In genomic region chr20:14916360-14916759, GRCh38 we compare ENCODE assay signal across 26 cellular contexts.
"Had no signal": no experiment of that assay in that cellular context is flagged by ENCODE, and none has a peak within 500 bp of the region (broad histone marks: within the 10 kb centered on the region; RNA-seq: fewer than 3 reads in every experiment).

No MANE protein-coding gene starts in this region.

- H3K27me3 Mint-ChIP-seq: activated CD8-positive, alpha-beta memory T cell treated with anti-CD3 and anti-CD28 coated beads, Interleukin-2, amount 10 ng/mL, durations not matched to agents 7 days and 5 days; activated T-cell treated with anti-CD3 and anti-CD28 coated beads, Interleukin-2, amount 50 U/mL, for 24 hours; T-helper 17 cell had no signal

- H3K27ac Mint-ChIP-seq: activated CD8-positive, alpha-beta memory T cell treated with anti-CD3 and anti-CD28 coated beads, Interleukin-2, amount 10 ng/mL, durations not matched to agents 7 days and 5 days; activated naive CD4-positive, alpha-beta T cell treated with anti-CD3 and anti-CD28 coated beads, Interleukin-2, amount 50 U/mL, for 24 hours; activated T-cell treated with anti-CD3 and anti-CD28 coated beads, Interleukin-2, amount 50 U/mL, for 24 hours; activated T-helper 1 cell treated with anti-CD3 and anti-CD28 coated beads, Interleukin-12 subunit alpha, Interleukin-12 subunit beta, Interleukin-2, Interleukin-4 antibody, amounts not matched to agents 30 ng/mL and 10 ng/mL and 1 ng/mL, durations not matched to agents 14 hours and 24 hours and 36 hours; T-helper 17 cell; WTC11 had no signal

- H3K36me3 ChIP-seq: ascending aorta, Peyer's patch, SJSA1 had no signal

- H3K4me1 ChIP-seq: ascending aorta had no signal

- ATAC-seq: activated CD8-positive, alpha-beta memory T cell treated with anti-CD3 and anti-CD28 coated beads, Interleukin-2, amount 10 ng/mL, durations not matched to agents 7 days and 5 days; body of pancreas; T-helper 17 cell; WTC11 had no signal

- H3K4me3 ChIP-seq: ascending aorta, body of pancreas, Peyer's patch, SJSA1 had no signal

- H3K36me3 Mint-ChIP-seq: activated naive CD4-positive, alpha-beta T cell treated with anti-CD3 and anti-CD28 coated beads, Interleukin-2, amount 50 U/mL, for 24 hours; WTC11 had no signal

- H3K27ac ChIP-seq: ascending aorta, body of pancreas, Peyer's patch, RWPE1, SJSA1 had no signal

- H3K27me3 ChIP-seq: ascending aorta, body of pancreas, Peyer's patch, SJSA1 had no signal

- DNase-seq: activated CD4-positive, alpha-beta T cell treated with anti-CD3 and anti-CD28 coated beads for 48 hours; activated CD4-positive, alpha-beta T cell treated with anti-CD3 and anti-CD28 coated beads, Interleukin-2, amount 50 U/mL, for 4 hours; activated CD4-positive, CD25-positive, alpha-beta regulatory T cell treated with anti-CD3 and anti-CD28 coated beads, Interleukin-2, amount 50 U/mL, for 72 hours; activated CD8-positive, alpha-beta memory T cell treated with anti-CD3 and anti-CD28 coated beads, Interleukin-2, amount 10 ng/mL, durations not matched to agents 7 days and 5 days; activated effector memory CD4-positive, alpha-beta T cell treated with Interleukin-2 at 50 U/mL for 16 hours; activated naive CD4-positive, alpha-beta T cell; activated T-cell treated with anti-CD3 and anti-CD28 coated beads, Interleukin-2, amount 50 U/mL, for 24 hours; amniotic stem cell; body of pancreas; central memory CD4-positive, alpha-beta T cell; Kasumi-1; NCI-H1048; NCI-H146; NCI-H187 treated with DMSO at 0.1 percent for 48 hours; NCI-H2081 treated with DMSO at 0.1 percent for 48 hours; NCI-H524; Peyer's patch; Right ventricle myocardium superior; T-helper 17 cell; T-helper 9 cell had no signal

- H3K9me3 ChIP-seq: ascending aorta, body of pancreas, Peyer's patch had no signal

- H3K4me3 Mint-ChIP-seq: activated CD8-positive, alpha-beta memory T cell treated with anti-CD3 and anti-CD28 coated beads, Interleukin-2, amount 10 ng/mL, durations not matched to agents 7 days and 5 days; activated naive CD4-positive, alpha-beta T cell treated with anti-CD3 and anti-CD28 coated beads, Interleukin-2, amount 50 U/mL, for 24 hours; activated T-cell treated with anti-CD3 and anti-CD28 coated beads, Interleukin-2, amount 50 U/mL, for 24 hours; activated T-helper 1 cell treated with anti-CD3 and anti-CD28 coated beads, Interleukin-12 subunit alpha, Interleukin-12 subunit beta, Interleukin-2, Interleukin-4 antibody, amounts not matched to agents 30 ng/mL and 10 ng/mL and 1 ng/mL, durations not matched to agents 14 hours and 24 hours and 36 hours; T-helper 17 cell; WTC11 had no signal

- H3K4me1 Mint-ChIP-seq: activated CD8-positive, alpha-beta memory T cell treated with anti-CD3 and anti-CD28 coated beads, Interleukin-2, amount 10 ng/mL, durations not matched to agents 7 days and 5 days; activated naive CD4-positive, alpha-beta T cell treated with anti-CD3 and anti-CD28 coated beads, Interleukin-2, amount 50 U/mL, for 24 hours; T-helper 17 cell had no signal
